ENCODE assay signal across 8 cellular contexts in genomic region chr12:100266802-100267602, GRCh38. TPM values are rescaled to one million over a fixed set of nuclear protein-coding genes. Genes with fewer than 3 reads are reported as not detected.
DNase-seq lines count a peak whose midpoint lies in the region; ATAC-seq and TF ChIP-seq lines count a peak whose summit lies in the region.

Gene DEPDC4, minus strand, starts transcription at chr12:100267079. Its CDS starts 3 bp downstream, at chr12:100267076.
Gene SCYL2, plus strand, starts transcription at chr12:100267177. Its CDS starts 15,794 bp downstream, at chr12:100282971.

- intact Hi-C loops in activated CD4-positive, alpha-beta T cell treated with anti-CD3 and anti-CD28 coated beads, Interleukin-2, amount 10 ng/mL, durations not matched to agents 24 days and 14 days (cut with micrococcal nuclease) = loop anchor here (1.0 to 5.0 kb wide), 5 partner anchors 65 to 1795 kb away; partner anchors contain the start of genes ACTR6, BLTP3B, GAS2L3 and WASHC3
- intact Hi-C loops in colonic mucosa (cut with DNase I) = no loop called here

- no peaks in the 10 kb centered on the region for H3K36me3 ChIP-seq in BLaER1
- no peaks in the 10 kb centered on the region for H3K36me3 ChIP-seq in colonic mucosa

- peaks cover 31% of the 10 kb centered on the region for H4K20me1 ChIP-seq in BLaER1

- peaks cover 3% of the 10 kb centered on the region for H3K36me3 Mint-ChIP-seq in activated CD4-positive, alpha-beta T cell treated with anti-CD3 and anti-CD28 coated beads, Interleukin-2, amount 10 ng/mL, durations not matched to agents 24 days and 14 days (ENCODE audit: low read depth)

- peaks cover 22% of the 10 kb centered on the region for H3K4me1 Mint-ChIP-seq in activated CD4-positive, alpha-beta T cell treated with anti-CD3 and anti-CD28 coated beads, Interleukin-2, amount 10 ng/mL, durations not matched to agents 24 days and 14 days

- H3K27me3 Mint-ChIP-seq in activated CD4-positive, alpha-beta T cell treated with anti-CD3 and anti-CD28 coated beads, Interleukin-2, amount 10 ng/mL, durations not matched to agents 24 days and 14 days = no peaks in the 10 kb centered on the region

- no peaks in the 10 kb centered on the region for H3K9me3 Mint-ChIP-seq in activated CD4-positive, alpha-beta T cell treated with anti-CD3 and anti-CD28 coated beads, Interleukin-2, amount 10 ng/mL, durations not matched to agents 24 days and 14 days

- H3K27me3 ChIP-seq in BLaER1 = no peaks in the 10 kb centered on the region
- H3K27me3 ChIP-seq in colonic mucosa = no peaks in the 10 kb centered on the region
- H3K27me3 ChIP-seq in layer of hippocampus (ENCODE audit: control insufficient read depth, insufficient read depth, low read length) = no peaks in the 10 kb centered on the region

- H3K27ac ChIP-seq in BLaER1 (peak within 1 kb of the TSS; percentile 92), colonic mucosa (peak within 1 kb of the TSS; percentile 96), layer of hippocampus (ENCODE audit: low read depth, low read length) (peak within 1 kb of the TSS; percentile 88)

- H3K9ac ChIP-seq in BLaER1 (peak within 1 kb of the TSS; percentile 91), colonic mucosa (ENCODE audit: low read depth in 2 of 2, low read length in 2 of 2) (peak within 1 kb of the TSS; percentile 98 to 99)

- H3K9me3 ChIP-seq in BLaER1 (no peaks in the 10 kb centered on the region), colonic mucosa (no peaks in the 10 kb centered on the region)

- H3K27ac Mint-ChIP-seq in activated CD4-positive, alpha-beta T cell treated with anti-CD3 and anti-CD28 coated beads, Interleukin-2, amount 10 ng/mL, durations not matched to agents 24 days and 14 days = peak within 1 kb of the TSS; percentile 99

- H3K4me3 ChIP-seq in BLaER1 (peak within 1 kb of the TSS; percentile 97), colonic mucosa (peak within 1 kb of the TSS; percentile 88)

- TF ChIP-seq CTCF in colonic mucosa (IDR thresholded peaks at IDR 0.05) = no peak

- DNase-seq in NCI-H524 treated with DMSO at 0.1 percent for 48 hours (lab: John Stamatoyannopoulos, UW) (peak; percentile 59), colonic mucosa (peak; percentile 99)
- DNase-seq in activated CD4-positive, alpha-beta T cell treated with anti-CD3 and anti-CD28 coated beads, Interleukin-2, amount 10 ng/mL, durations not matched to agents 24 days and 14 days = peak; percentile 98
- peak; percentile 78 to 95 (median 92) for DNase-seq in stimulated activated CD4-positive, alpha-beta T cell treated with anti-CD3 and anti-CD28 coated beads, Interleukin-1b, Interleukin-23, amount 100 ng/mL, for 24 hours (ENCODE audit: low read depth in 4 of 4, low spot score in 1 of 4)

- ATAC-seq in GM19324 (IDR thresholded peaks at IDR 0.05; ENCODE audit: low FRiP score, unreplicated experiment) = peak; percentile 95
- peak; percentile 93 for ATAC-seq in HG03460 (IDR thresholded peaks at IDR 0.05; ENCODE audit: unreplicated experiment)

- H3K4me2 ChIP-seq in BLaER1 = peak within 1 kb of the TSS; percentile 84

- peak within 1 kb of the TSS; percentile 98 for H3K4me3 Mint-ChIP-seq in activated CD4-positive, alpha-beta T cell treated with anti-CD3 and anti-CD28 coated beads, Interleukin-2, amount 10 ng/mL, durations not matched to agents 24 days and 14 days

- H3K4me1 ChIP-seq in BLaER1 (peaks cover 26% of the 10 kb centered on the region), colonic mucosa (peaks cover 4% of the 10 kb centered on the region)

RNA-seq across cellular contexts. Expression of gene DEPDC4, which starts in this region (rescaled TPM):
- 1.3 and 2.9 TPM in 2 replicates for total RNA-seq in activated CD4-positive, alpha-beta T cell treated with anti-CD3 and anti-CD28 coated beads, Interleukin-2, amount 10 ng/mL, durations not matched to agents 24 days and 14 days
- 1 to 10 TPM; 2.8 to 2.9 TPM for total RNA-seq in colonic mucosa

RNA-seq across cellular contexts. Expression of gene SCYL2, which starts in this region (rescaled TPM):
- 31.1 and 34.8 TPM in 2 replicates for total RNA-seq in activated CD4-positive, alpha-beta T cell treated with anti-CD3 and anti-CD28 coated beads, Interleukin-2, amount 10 ng/mL, durations not matched to agents 24 days and 14 days
- 10 to 100 TPM; 58.4 to 91.1 TPM for total RNA-seq in colonic mucosa

Comparison
In these comparisons a context has a peak if more than half of its experiments do, and no peak if none do; other contexts are left out.
1. Peak in every context shown above with its lines: DNase-seq, ATAC-seq, H3K4me3 ChIP-seq and H3K27ac ChIP-seq.